ENCODE assay signal across 3 cellular contexts in genomic region chr17:57251211-57251787, GRCh38.
TF ChIP-seq lines count a peak whose summit lies in the region.

No MANE protein-coding gene starts in this region.

TF ChIP-seq in A549, 52 proteins besides CTCF, POLR2A, EP300 and RAD21:
- TF ChIP-seq, protein P1, sequence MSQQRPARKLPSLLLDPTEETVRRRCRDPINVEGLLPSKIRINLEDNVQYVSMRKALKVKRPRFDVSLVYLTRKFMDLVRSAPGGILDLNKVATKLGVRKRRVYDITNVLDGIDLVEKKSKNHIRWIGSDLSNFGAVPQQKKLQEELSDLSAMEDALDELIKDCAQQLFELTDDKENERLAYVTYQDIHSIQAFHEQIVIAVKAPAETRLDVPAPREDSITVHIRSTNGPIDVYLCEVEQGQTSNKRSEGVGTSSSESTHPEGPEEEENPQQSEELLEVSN (IDR thresholded peaks at IDR 0.05; ENCODE audit: borderline replicate concordance, low read depth): no peak
- TF ChIP-seq KDM1A (IDR thresholded peaks at IDR 0.05; ENCODE audit: low read depth): 0 out of 2 replicates have a peak, but pooled peaks have one; percentile 36

TF ChIP-seq in HCT116, 20 proteins besides CTCF, POLR2A, EP300 and RAD21:
- TF ChIP-seq, protein P2, sequence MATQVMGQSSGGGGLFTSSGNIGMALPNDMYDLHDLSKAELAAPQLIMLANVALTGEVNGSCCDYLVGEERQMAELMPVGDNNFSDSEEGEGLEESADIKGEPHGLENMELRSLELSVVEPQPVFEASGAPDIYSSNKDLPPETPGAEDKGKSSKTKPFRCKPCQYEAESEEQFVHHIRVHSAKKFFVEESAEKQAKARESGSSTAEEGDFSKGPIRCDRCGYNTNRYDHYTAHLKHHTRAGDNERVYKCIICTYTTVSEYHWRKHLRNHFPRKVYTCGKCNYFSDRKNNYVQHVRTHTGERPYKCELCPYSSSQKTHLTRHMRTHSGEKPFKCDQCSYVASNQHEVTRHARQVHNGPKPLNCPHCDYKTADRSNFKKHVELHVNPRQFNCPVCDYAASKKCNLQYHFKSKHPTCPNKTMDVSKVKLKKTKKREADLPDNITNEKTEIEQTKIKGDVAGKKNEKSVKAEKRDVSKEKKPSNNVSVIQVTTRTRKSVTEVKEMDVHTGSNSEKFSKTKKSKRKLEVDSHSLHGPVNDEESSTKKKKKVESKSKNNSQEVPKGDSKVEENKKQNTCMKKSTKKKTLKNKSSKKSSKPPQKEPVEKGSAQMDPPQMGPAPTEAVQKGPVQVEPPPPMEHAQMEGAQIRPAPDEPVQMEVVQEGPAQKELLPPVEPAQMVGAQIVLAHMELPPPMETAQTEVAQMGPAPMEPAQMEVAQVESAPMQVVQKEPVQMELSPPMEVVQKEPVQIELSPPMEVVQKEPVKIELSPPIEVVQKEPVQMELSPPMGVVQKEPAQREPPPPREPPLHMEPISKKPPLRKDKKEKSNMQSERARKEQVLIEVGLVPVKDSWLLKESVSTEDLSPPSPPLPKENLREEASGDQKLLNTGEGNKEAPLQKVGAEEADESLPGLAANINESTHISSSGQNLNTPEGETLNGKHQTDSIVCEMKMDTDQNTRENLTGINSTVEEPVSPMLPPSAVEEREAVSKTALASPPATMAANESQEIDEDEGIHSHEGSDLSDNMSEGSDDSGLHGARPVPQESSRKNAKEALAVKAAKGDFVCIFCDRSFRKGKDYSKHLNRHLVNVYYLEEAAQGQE (IDR thresholded peaks at IDR 0.05; ENCODE audit: low read depth): no peak
- TF ChIP-seq ATF3 (IDR thresholded peaks at IDR 0.05) (no peak), JUND (IDR thresholded peaks at IDR 0.05) (0 out of 2 replicates have a peak, but pooled peaks have one; percentile 3), CBX3 (IDR thresholded peaks at IDR 0.05; ENCODE audit: low read depth) (peak; percentile 52; the same call in 1 of the 2 replicates)
TF ChIP-seq in HCT116: peak in this region for 2.

TF ChIP-seq in K562, 482 proteins besides CTCF, POLR2A, EP300 and RAD21:
- TF ChIP-seq ZNF507 (tag; conservative IDR thresholded peaks at IDR 0.05): peak; percentile 99
- TF ChIP-seq FOXM1 (IDR thresholded peaks at IDR 0.05; ENCODE audit: low read depth): no peak
- TF ChIP-seq FOXM1 (CRISPR knock-in tag; IDR thresholded peaks at IDR 0.05; ENCODE audit: low read depth): no peak
- peak; percentile 73 for TF ChIP-seq ZNF354B (CRISPR knock-in tag; IDR thresholded peaks at IDR 0.05)
